Comparison of ENCODE assay signal across 8 cellular contexts in genomic region chr14:49768301-49769121, GRCh38. TPM values are rescaled to one million over a fixed set of nuclear protein-coding genes. Genes with fewer than 3 reads are reported as not detected.
A peak's percentile ranks its signal among the peaks of the same experiment; 100 is the strongest.
DNase-seq lines count a peak whose midpoint lies in the region; ATAC-seq, FAIRE-seq and TF ChIP-seq lines count a peak whose summit lies in the region.

No MANE protein-coding gene starts in this region.

- H3K27ac Mint-ChIP-seq in astrocyte (ENCODE audit: unreplicated experiment), result peak overlapping the region; percentile 99

- H4K20me1 ChIP-seq in DOHH2 (ENCODE audit: control insufficient read depth, insufficient read depth, low read depth, low read length), result no peaks in the 10 kb centered on the region; the same call in 1 of the 2 replicates
- peaks cover 11% of the 10 kb centered on the region for H4K20me1 ChIP-seq in IMR-90 (ENCODE audit: insufficient read depth, low read length)
- peaks cover 22% of the 10 kb centered on the region for H4K20me1 ChIP-seq in astrocyte (ENCODE audit: insufficient read depth, low read length)

- H3K36me3 Mint-ChIP-seq in astrocyte (ENCODE audit: low read depth, unreplicated experiment), result no peaks in the 10 kb centered on the region

- BruUV-seq in IMR-90 (replicated peaks; lab: Mats Ljungman, UMichigan), result TSS peak; percentile 37

- DNase-seq in IMR-90 (peak; percentile 66), T-helper 22 cell (ENCODE audit: low read depth) (peak; percentile 56), astrocyte (ENCODE audit: low read depth) (peak; percentile 68), hypothalamus (lab: John Stamatoyannopoulos, UW) (peak in 38 of 51 donors; percentile 17 to 77 (median 42)), sigmoid colon (peak; percentile 71), dedifferentiated amniotic fluid mesenchymal stem cell (ENCODE audit: extremely low spot score) (no peak)

- H2BK20ac ChIP-seq in IMR-90 (ENCODE audit: low read depth, low read length), result no peak overlapping the region

- H2AFZ ChIP-seq in IMR-90 (replicated peaks; ENCODE audit: low read length, poor library complexity) (peak overlapping the region; percentile 95), astrocyte (ENCODE audit: low read depth, low read length) (peak overlapping the region; percentile 78)

- H3K9me3 Mint-ChIP-seq in astrocyte (ENCODE audit: unreplicated experiment), result no peaks in the 10 kb centered on the region

- no peaks in the 10 kb centered on the region for H3K27me3 ChIP-seq in DOHH2 (ENCODE audit: control insufficient read depth, low read length)
- no peaks in the 10 kb centered on the region for H3K27me3 ChIP-seq in IMR-90 (ENCODE audit: control insufficient read depth, insufficient read depth, low read length)
- no peaks in the 10 kb centered on the region for H3K27me3 ChIP-seq in astrocyte (ENCODE audit: insufficient read depth, low read length)
- H3K27me3 ChIP-seq in sigmoid colon, result no peaks in the 10 kb centered on the region

- peak overlapping the region; percentile 99 for H3K9ac ChIP-seq in IMR-90 (ENCODE audit: low read depth, low read length)
- peak overlapping the region; percentile 100 for H3K9ac ChIP-seq in astrocyte (ENCODE audit: low read length)

- H3K9me2 ChIP-seq in DOHH2 (replicated peaks; ENCODE audit: control insufficient read depth, low read length), result no peaks in the 10 kb centered on the region

- dilution Hi-C loops in IMR-90 (cut with HindIII; ENCODE audit: low sequenced_read_pairs, unreplicated experiment), result no loop called here

- peaks cover 12% of the 10 kb centered on the region for H3F3A ChIP-seq in DOHH2 (ENCODE audit: control insufficient read depth, insufficient read depth)

- H2BK15ac ChIP-seq in IMR-90 (ENCODE audit: low read depth, low read length), result no peak overlapping the region

- H3K4me3 ChIP-seq in DOHH2 (ENCODE audit: low read length), result peak overlapping the region; percentile 89
- peak overlapping the region; percentile 96 for H3K4me3 ChIP-seq in IMR-90 (ENCODE audit: insufficient read depth, low read depth, low read length)
- peak overlapping the region; percentile 95 for H3K4me3 ChIP-seq in astrocyte (ENCODE audit: insufficient read depth, low read depth, low read length)
- H3K4me3 ChIP-seq in sigmoid colon, result peak overlapping the region; percentile 75 to 100 (median 87)

- H3K56ac ChIP-seq in IMR-90 (ENCODE audit: extremely low read depth, insufficient read depth, low read length), result peak overlapping the region; percentile 85; the same call in 1 of the 2 replicates

- peak overlapping the region; percentile 76 for H4K5ac ChIP-seq in IMR-90 (ENCODE audit: low read depth, low read length)

- H3K23ac ChIP-seq in IMR-90 (ENCODE audit: low read depth, low read length), result peak overlapping the region; percentile 99

- peak overlapping the region; percentile 98 for H3K4me3 Mint-ChIP-seq in astrocyte (ENCODE audit: unreplicated experiment)

- H3K79me2 ChIP-seq in DOHH2 (ENCODE audit: control insufficient read depth, low read length) (peaks cover 33% of the 10 kb centered on the region), astrocyte (ENCODE audit: insufficient read depth, low read length) (peaks cover 37% of the 10 kb centered on the region)

- peak overlapping the region; percentile 96 for H4K91ac ChIP-seq in IMR-90 (ENCODE audit: insufficient read depth, low read depth, low read length)

- in situ Hi-C loops in IMR-90 (cut with MboI; ENCODE audit: low sequenced_read_pairs), result loop anchor here (5.0 to 25.0 kb wide), 3 partner anchors 76 to 306 kb away; partner anchors contain the start of genes DNAAF2 and KLHDC1

- peak overlapping the region; percentile 96 for H2AK9ac ChIP-seq in IMR-90 (replicated peaks; ENCODE audit: low read depth, low read length, poor library complexity)

- FAIRE-seq in astrocyte (lab: Jason Lieb, UNC), result no peak

- intact Hi-C loops in IMR-90 (cut with micrococcal nuclease) (loop anchor here (5.0 kb wide), 1 partner anchor 306 kb away; no protein-coding TSS in a partner anchor), sigmoid colon (cut with DNase I) (loop anchor here (2.0 kb wide), 1 partner anchor 134 kb away; the partner anchor contains the start of gene DNAAF2)

- peaks cover 51% of the 10 kb centered on the region for H3K4me1 ChIP-seq in DOHH2 (ENCODE audit: control insufficient read depth, low read length)
- peaks cover 9% of the 10 kb centered on the region for H3K4me1 ChIP-seq in IMR-90 (ENCODE audit: control insufficient read depth, insufficient read depth, low read length)
- peaks cover 29% of the 10 kb centered on the region for H3K4me1 ChIP-seq in astrocyte (ENCODE audit: insufficient read depth, low read length)
- H3K4me1 ChIP-seq in sigmoid colon, result peaks cover 0 to 30% (median 28%) of the 10 kb centered on the region in 4 donors

- H3K27ac ChIP-seq in DOHH2 (ENCODE audit: low read depth, low read length) (peak overlapping the region; percentile 89), IMR-90 (ENCODE audit: insufficient read depth, low read length) (peak overlapping the region; percentile 85), astrocyte (ENCODE audit: low read depth, low read length) (peak overlapping the region; percentile 96), sigmoid colon (peak overlapping the region; percentile 93 to 99 (median 98))

- TF ChIP-seq EP300 in sigmoid colon (IDR thresholded peaks at IDR 0.05), result no peak

- H2AK5ac ChIP-seq in IMR-90 (ENCODE audit: low read depth, low read length), result peak overlapping the region; percentile 96

- H3K4me1 Mint-ChIP-seq in astrocyte (ENCODE audit: low read depth, unreplicated experiment), result peaks cover 14% of the 10 kb centered on the region

- POLR2A ChIA-PET in IMR-90 (lab: Charles Lee; ENCODE audit: unreplicated experiment), result interaction anchor here (1.0 kb wide), 1 partner anchor 134 kb away, joined by 5 read pairs; no protein-coding TSS in a partner anchor

- peak overlapping the region; percentile 73; the same call in 1 of the 2 replicates for H2BK120ac ChIP-seq in IMR-90 (ENCODE audit: low read depth, low read length)

- no peaks in the 10 kb centered on the region for H3K27me3 Mint-ChIP-seq in astrocyte (ENCODE audit: low read depth, unreplicated experiment)

- peak overlapping the region; percentile 98 for H3K4ac ChIP-seq in IMR-90 (ENCODE audit: low read depth, low read length)

- peak overlapping the region; percentile 88 to 91 for H4K8ac ChIP-seq in IMR-90 (ENCODE audit: low read depth in 2 of 2, low read length in 2 of 2)

- peak overlapping the region; percentile 94 for H2BK5ac ChIP-seq in IMR-90 (ENCODE audit: low read depth, low read length, poor library complexity, severe bottlenecking)

- ATAC-seq in GM21529 (IDR thresholded peaks at IDR 0.05; ENCODE audit: unreplicated experiment) (peak; percentile 38), IMR-90 (ENCODE audit: low read depth) (peak; percentile 36)

- H3K79me1 ChIP-seq in IMR-90 (ENCODE audit: low read depth in 1 of 2, low read length in 2 of 2), result peaks cover 17 to 30% of the 10 kb centered on the region in 2 experiments

- H3K9me1 ChIP-seq in IMR-90 (ENCODE audit: insufficient read depth, low read length), result peaks cover 5% of the 10 kb centered on the region

- H3K4me2 ChIP-seq in DOHH2 (ENCODE audit: low read length) (peak overlapping the region; percentile 80), IMR-90 (ENCODE audit: low read depth, low read length) (peak overlapping the region; percentile 93), astrocyte (ENCODE audit: low read length) (peak overlapping the region; percentile 96)

- no peak; the same call in 1 of the 2 replicates for TF ChIP-seq POLR2A in IMR-90 (IDR thresholded peaks at IDR 0.05; ENCODE audit: low read depth, low read length)
- peak in 1 of 2 donors; percentile 46 for TF ChIP-seq POLR2A in sigmoid colon (IDR thresholded peaks at IDR 0.05)

- WGBS in IMR-90 (ENCODE audit: extremely low coverage in 2 of 2, insufficient read length in 1 of 2), 2 experiments, result 0% methylated on average over 39 of the region's 67 CpGs; no CpG with 5 or more reads in 1 of the 2 experiments
- 0 to 1% methylated on average over 67 of the region's 67 CpGs for WGBS in sigmoid colon, 2 donors

- no peak for TF ChIP-seq RAD21 in IMR-90 (IDR thresholded peaks at IDR 0.05; ENCODE audit: low read length)

- CTCF ChIA-PET in IMR-90 (lab: Yijun Ruan, JAX), result interaction anchor here (0.6 kb wide), 1 partner anchor 15 kb away, joined by 4 read pairs; no protein-coding TSS in a partner anchor

- H3K36me3 ChIP-seq in DOHH2 (ENCODE audit: control insufficient read depth, low read length), result peaks cover 12% of the 10 kb centered on the region; the same call in 1 of the 2 replicates
- H3K36me3 ChIP-seq in IMR-90 (ENCODE audit: control insufficient read depth, insufficient read depth, low read length), result 0 out of 2 replicates have a peak, but pooled peaks cover 2% of the 10 kb centered on the region
- peaks cover 2% of the 10 kb centered on the region for H3K36me3 ChIP-seq in astrocyte (ENCODE audit: insufficient read depth, low read length)
- peaks cover 0 to 18% (median 5%) of the 10 kb centered on the region in 4 donors for H3K36me3 ChIP-seq in sigmoid colon

- TF ChIP-seq CTCF in DOHH2 (IDR thresholded peaks at IDR 0.05; ENCODE audit: low read depth, low read length, poor library complexity, severe bottlenecking), result no peak
- TF ChIP-seq CTCF in IMR-90 (conservative IDR thresholded peaks at IDR 0.05; ENCODE audit: low read depth, low read length), result no peak
- TF ChIP-seq CTCF in astrocyte (IDR thresholded peaks at IDR 0.05; ENCODE audit: insufficient read depth, low read depth, low read length), result no peak
- TF ChIP-seq CTCF in sigmoid colon (IDR thresholded peaks at IDR 0.05), result no peak

- peak overlapping the region; percentile 99 for H3K14ac ChIP-seq in IMR-90 (replicated peaks; ENCODE audit: low read depth, low read length)

- H3K18ac ChIP-seq in IMR-90 (ENCODE audit: low read depth, low read length), result peak overlapping the region; percentile 58

- no peaks in the 10 kb centered on the region for H3K9me3 ChIP-seq in DOHH2 (ENCODE audit: control insufficient read depth, insufficient read depth, low read length)
- H3K9me3 ChIP-seq in IMR-90 (ENCODE audit: control insufficient read depth, insufficient read depth, low read length), result no peaks in the 10 kb centered on the region
- H3K9me3 ChIP-seq in astrocyte (ENCODE audit: insufficient read depth, low read depth, low read length), result no peaks in the 10 kb centered on the region
- H3K9me3 ChIP-seq in sigmoid colon, result no peaks in the 10 kb centered on the region

TF ChIP-seq in IMR-90, 13 proteins besides CTCF, POLR2A, EP300 and RAD21:
- TF ChIP-seq CHD1 (IDR thresholded peaks at IDR 0.05; ENCODE audit: low read depth, low read length), result peak; percentile 91; the same call in 1 of the 2 replicates
- TF ChIP-seq MXI1 (IDR thresholded peaks at IDR 0.05; ENCODE audit: borderline replicate concordance, low read depth, low read length), result peak; percentile 80; the same call in 1 of the 2 replicates
- TF ChIP-seq RCOR1 (IDR thresholded peaks at IDR 0.05; ENCODE audit: insufficient replicate concordance, low read length), result no peak
- no peak for TF ChIP-seq RFX5 (IDR thresholded peaks at IDR 0.05; ENCODE audit: low read depth, low read length)
TF ChIP-seq in IMR-90: peak in this region for 2.

RNA-seq across cellular contexts. Expression of gene KLHDC2, which starts 0.6 kb away (rescaled TPM):
- total RNA-seq in IMR-90 (2012; rRNA removed) (41.8 and 51.1 TPM in 2 replicates), astrocyte (32.1 and 36.7 TPM in 2 replicates), sigmoid colon (100 to 1,000 TPM in 2 of 4 donors, 10 to 100 TPM in 2; 80.9 to 111 (median 96.4) TPM)
- polyA plus RNA-seq in IMR-90 (2012; rRNA removed) (27.0 and 29.2 TPM in 2 replicates), sigmoid colon (10 to 100 TPM; 37.4 to 65.5 (median 63.8) TPM)
- 12.1 and 20.1 TPM in 2 replicates for polyA plus RNA-seq in IMR-90 (2012; cell fraction: cytosol; rRNA removed)
- 42.7 and 89.1 TPM in 2 replicates for polyA plus RNA-seq in IMR-90 (2012; cell fraction: nucleus; rRNA removed; ENCODE audit: low replicate concordance)
